In the genomic region with DNA sequence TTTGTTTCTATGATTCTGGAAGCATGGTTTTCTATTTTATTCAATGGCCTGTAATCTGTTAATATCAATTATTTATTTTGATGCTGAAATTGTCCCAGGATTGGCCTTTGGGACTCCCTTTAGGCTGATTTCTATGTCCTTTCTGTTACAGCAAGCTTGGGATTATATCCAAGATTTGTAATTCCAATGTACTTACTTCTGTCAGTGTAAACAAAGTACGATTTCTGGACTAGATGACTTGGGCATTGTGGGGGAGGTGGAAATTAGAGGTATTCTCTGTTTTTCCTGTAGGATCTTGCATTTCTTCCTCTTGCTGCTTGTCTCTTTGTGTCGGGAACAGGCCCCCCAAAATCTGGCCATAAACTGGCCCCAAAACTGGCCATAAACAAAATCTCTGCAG, we compare ENCODE assay signal across 29 cellular contexts.
"Had no signal": no experiment of that assay in that cellular context is flagged by ENCODE, and none has a peak within 500 bp of the region (broad histone marks: within the 10 kb centered on the region; RNA-seq: fewer than 3 reads in every experiment).

No MANE protein-coding gene starts in this region.

- H3K9me3 ChIP-seq: thyroid gland had no signal

- H3K4me1 ChIP-seq: pancreas, thyroid gland, vagina had no signal

- H3K27me3 ChIP-seq: esophagus squamous epithelium, pancreas, right atrium auricular region, thyroid gland, vagina had no signal

- H3K27ac ChIP-seq: coronary artery, esophagus squamous epithelium, left ventricle myocardium inferior, pancreas, right atrium auricular region, stomach, thyroid gland, vagina had no signal

- H3K4me2 ChIP-seq: smooth muscle cell had no signal

- H3K27ac Mint-ChIP-seq: immature natural killer cell; natural killer cell; stimulated activated effector memory CD8-positive, alpha-beta T cell treated with anti-CD3 and anti-CD28 coated beads, Interleukin-12 subunit alpha, Interleukin-12 subunit beta, amount 100 ng/mL, for 72 hours had no signal

- H3K4me3 ChIP-seq: coronary artery, esophagus squamous epithelium, left ventricle myocardium inferior, lung, pancreas, right atrium auricular region, smooth muscle cell, stomach, thyroid gland, vagina had no signal

- ATAC-seq: left colon; natural killer cell; pancreas; sciatic nerve; stimulated activated effector memory CD8-positive, alpha-beta T cell treated with anti-CD3 and anti-CD28 coated beads, Interleukin-12 subunit alpha, Interleukin-12 subunit beta, amount 100 ng/mL, for 72 hours had no signal

- H3K36me3 ChIP-seq: esophagus squamous epithelium, pancreas, right atrium auricular region, thyroid gland had no signal

- DNase-seq: dermis blood vessel endothelial cell; effector memory CD4-positive, alpha-beta T cell; erythroblast; esophagus squamous epithelium; foreskin melanocyte; hypothalamus; immature natural killer cell; islet precursor cell; kidney glomerular epithelial cell; left colon; left ventricle myocardium inferior; natural killer cell; occipital lobe; pancreas; stimulated activated CD4-positive, alpha-beta T cell treated with anti-CD3 and anti-CD28 coated beads, Interleukin-12 subunit alpha, Interleukin-12 subunit beta, amount 100 ng/mL, for 4 hours; stimulated activated CD4-positive, alpha-beta T cell treated with anti-CD3 and anti-CD28 coated beads, Interleukin-2, amount 100 ng/mL, for 24 hours; stimulated activated CD4-positive, alpha-beta T cell treated with anti-CD3 and anti-CD28 coated beads, Interleukin-4, amount 100 ng/mL, for 24 hours; stimulated activated naive CD4-positive, alpha-beta T cell treated with Interleukin-2 at 50 U/mL for 16 hours; stomach; thyroid gland; trophoblast cell had no signal

- H3K4me3 Mint-ChIP-seq: immature natural killer cell; memory B cell; natural killer cell; stimulated activated effector memory CD8-positive, alpha-beta T cell treated with anti-CD3 and anti-CD28 coated beads, Interleukin-12 subunit alpha, Interleukin-12 subunit beta, amount 100 ng/mL, for 72 hours had no signal
